8 cellular contexts compared by ENCODE assay signal in the genomic region with DNA sequence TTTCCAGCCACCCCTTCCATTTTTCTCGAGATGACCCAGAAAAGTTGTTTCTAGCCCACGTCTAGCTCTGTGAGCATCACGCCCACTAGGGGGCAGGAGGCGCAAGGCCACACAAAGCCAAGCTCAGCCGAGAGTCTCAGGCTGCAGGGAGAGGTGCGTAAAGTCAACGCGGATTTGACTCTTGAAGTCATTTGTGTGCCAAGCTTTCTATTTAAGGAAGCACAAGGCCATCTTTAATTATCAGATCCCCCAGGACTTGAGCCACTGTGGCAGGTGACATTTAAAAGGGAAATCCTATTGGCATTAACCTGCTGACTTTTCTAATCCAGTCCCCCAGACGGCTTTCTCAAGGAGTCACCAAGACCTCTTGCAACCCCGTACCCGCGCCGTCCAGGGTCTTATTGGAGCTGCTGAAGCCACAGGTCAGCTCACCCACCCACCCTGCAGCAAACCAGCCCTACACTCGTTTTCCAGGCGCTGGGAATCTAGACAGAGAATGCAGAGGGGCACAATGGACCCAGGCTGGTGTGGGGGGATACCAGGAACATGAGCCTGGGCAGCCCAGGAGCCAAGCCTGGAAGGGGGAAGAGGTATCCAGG.
DNase-seq lines count a peak whose midpoint lies in the region; ATAC-seq and TF ChIP-seq lines count a peak whose summit lies in the region.

No MANE protein-coding gene starts in this region.

- peaks cover 89% of the 10 kb centered on the region for H3K4me1 Mint-ChIP-seq in activated B cell treated with CpG ODN at 0.5 μM for 24 hours

- CTCF ChIA-PET in activated B cell treated with CpG ODN at 0.5 μM for 24 hours (lab: Charles Lee), result interaction anchor here (0.6 to 10.2 kb wide), 46 partner anchors 9 to 290 kb away, joined by 3 to 156 read pairs (median 5); a partner anchor contains a TSS

- H3K9me3 ChIP-seq in DND-41 (ENCODE audit: insufficient read depth, low read length, severe bottlenecking), result no peaks in the 10 kb centered on the region

- peaks cover 24% of the 10 kb centered on the region for H3K79me2 ChIP-seq in DND-41 (ENCODE audit: insufficient read depth, low read length)

- intact Hi-C loops in activated B cell treated with CpG ODN at 0.5 μM for 24 hours (cut with micrococcal nuclease), result loop anchor here (1.0 to 2.0 kb wide), 8 partner anchors 61 to 289 kb away; a partner anchor contains a TSS

- H3K27me3 Mint-ChIP-seq in activated B cell treated with CpG ODN at 0.5 μM for 24 hours, result no peaks in the 10 kb centered on the region

- H3K27me3 ChIP-seq in DND-41 (ENCODE audit: insufficient read depth, low read length, poor library complexity), result no peaks in the 10 kb centered on the region

- ATAC-seq in DND-41 (ENCODE audit: insufficient read depth, low read depth) (peak; percentile 42; the same call in 2 of the 3 replicates), HG02678 (IDR thresholded peaks at IDR 0.05; ENCODE audit: unreplicated experiment) (peak; percentile 41), activated B cell treated with CpG ODN at 0.5 μM for 24 hours (ENCODE audit: low read depth) (peak; percentile 40), GM19324 (IDR thresholded peaks at IDR 0.05; ENCODE audit: low FRiP score, unreplicated experiment) (no peak)

- peak overlapping the region; percentile 46 for H3K4me3 Mint-ChIP-seq in activated B cell treated with CpG ODN at 0.5 μM for 24 hours

- POLR2A ChIA-PET in activated B cell treated with CpG ODN at 0.5 μM for 24 hours (lab: Charles Lee), result interaction anchor here (0.6 to 8.9 kb wide), 14 partner anchors 10 to 289 kb away, joined by 3 to 118 read pairs (median 4); a partner anchor contains a TSS

- TF ChIP-seq CTCF in DND-41 (IDR thresholded peaks at IDR 0.05; ENCODE audit: borderline replicate concordance, extremely low read depth, low read length, poor library complexity, severe bottlenecking) (peak; percentile 97), activated B cell treated with CpG ODN at 0.5 μM for 24 hours (IDR thresholded peaks at IDR 0.05) (peak; percentile 65)

- H3K36me3 Mint-ChIP-seq in activated B cell treated with CpG ODN at 0.5 μM for 24 hours (ENCODE audit: low read depth), result peaks cover 45% of the 10 kb centered on the region

- peak; percentile 87 for DNase-seq in DND-41
- peak; percentile 84 for DNase-seq in NCI-H2227 (lab: John Stamatoyannopoulos, UW; ENCODE audit: unreplicated experiment)
- DNase-seq in activated B cell treated with CpG ODN at 0.5 μM for 24 hours, result peak; percentile 70
- peak; percentile 89 for DNase-seq in T47D (ENCODE audit: low read depth in 1 of 2, low spot score in 1 of 2)
- DNase-seq in iris pigment epithelial cell (ENCODE audit: low read depth), result peak; percentile 83
- DNase-seq in stimulated activated CD4-positive, alpha-beta T cell treated with anti-CD3 and anti-CD28 coated beads, Interleukin-15, amount 100 ng/mL, for 1 hour (ENCODE audit: low read depth in 1 of 2, low spot score in 1 of 2), result peak; percentile 75

- peak overlapping the region; percentile 37 for H3K27ac ChIP-seq in DND-41 (ENCODE audit: low read length)

- no peak overlapping the region for H3K4me2 ChIP-seq in DND-41 (ENCODE audit: insufficient read depth, low read length)

- H3K4me3 ChIP-seq in DND-41 (ENCODE audit: low read depth in 1 of 2, low read length in 2 of 2), result no peak overlapping the region

- H4K20me1 ChIP-seq in DND-41 (ENCODE audit: insufficient read depth, low read length), result peaks cover 3% of the 10 kb centered on the region; the same call in 1 of the 2 replicates

- no peaks in the 10 kb centered on the region for H3K9me3 Mint-ChIP-seq in activated B cell treated with CpG ODN at 0.5 μM for 24 hours

- no peak overlapping the region for H2AFZ ChIP-seq in DND-41 (ENCODE audit: low read depth, low read length)

- peaks cover 52% of the 10 kb centered on the region for H3K4me1 ChIP-seq in DND-41 (ENCODE audit: insufficient read depth, low read length)

- H3K27ac Mint-ChIP-seq in activated B cell treated with CpG ODN at 0.5 μM for 24 hours, result no peak overlapping the region

- in situ Hi-C loops in T47D (cut with HindIII; ENCODE audit: low pct_unique_long_range_greater_than_20kb, low sequenced_read_pairs), result no loop called here

- no peak overlapping the region for H3K9ac ChIP-seq in DND-41 (ENCODE audit: low read depth, low read length)

- H3K36me3 ChIP-seq in DND-41 (ENCODE audit: insufficient read depth, low read length), result peaks cover 43% of the 10 kb centered on the region
